In the genomic region with DNA sequence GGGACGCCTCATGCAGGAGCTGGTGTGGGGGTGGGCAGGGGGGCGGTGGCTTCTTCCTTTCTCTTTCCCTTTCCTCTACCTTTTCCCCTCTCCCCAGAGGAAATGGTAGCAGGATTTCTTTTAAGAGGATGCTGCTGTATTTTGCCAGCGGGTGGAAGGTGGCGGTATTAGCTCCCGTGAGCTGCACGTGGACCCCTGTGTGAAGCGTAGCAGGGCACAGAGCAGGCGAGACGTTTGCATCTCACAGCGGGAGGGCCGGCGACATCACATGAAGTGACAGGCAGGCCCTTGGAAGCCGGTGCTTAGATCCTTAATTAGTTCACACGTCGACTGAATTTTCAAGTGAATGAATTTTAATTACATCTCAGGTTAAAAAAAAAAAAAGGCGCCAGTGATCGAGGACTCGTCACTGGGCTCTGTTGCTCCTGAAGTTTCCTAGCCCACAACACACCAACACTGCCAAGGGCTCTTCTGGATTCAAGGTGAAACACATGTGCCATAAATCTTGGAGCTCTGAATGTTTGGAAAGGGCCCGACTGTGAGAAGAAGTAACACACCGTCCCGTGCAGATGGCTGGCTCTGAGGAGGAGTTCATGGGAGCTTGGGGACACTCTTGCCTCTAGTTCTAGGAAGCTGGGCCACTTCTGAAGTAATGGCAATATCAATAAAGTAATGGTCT, we compare ENCODE assay signal across 1 cellular context.
TF ChIP-seq lines count a peak whose summit lies in the region.

No MANE protein-coding gene starts in this region.

TF ChIP-seq in H1, 55 proteins besides CTCF, POLR2A, EP300 and RAD21:
- no peak for TF ChIP-seq KDM5A (IDR thresholded peaks at IDR 0.05; ENCODE audit: low read length)
- TF ChIP-seq, protein P1, sequence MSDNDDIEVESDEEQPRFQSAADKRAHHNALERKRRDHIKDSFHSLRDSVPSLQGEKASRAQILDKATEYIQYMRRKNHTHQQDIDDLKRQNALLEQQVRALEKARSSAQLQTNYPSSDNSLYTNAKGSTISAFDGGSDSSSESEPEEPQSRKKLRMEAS (IDR thresholded peaks at IDR 0.05), result peak; percentile 45; the same call in 1 of the 2 replicates
- TF ChIP-seq, protein P2, sequence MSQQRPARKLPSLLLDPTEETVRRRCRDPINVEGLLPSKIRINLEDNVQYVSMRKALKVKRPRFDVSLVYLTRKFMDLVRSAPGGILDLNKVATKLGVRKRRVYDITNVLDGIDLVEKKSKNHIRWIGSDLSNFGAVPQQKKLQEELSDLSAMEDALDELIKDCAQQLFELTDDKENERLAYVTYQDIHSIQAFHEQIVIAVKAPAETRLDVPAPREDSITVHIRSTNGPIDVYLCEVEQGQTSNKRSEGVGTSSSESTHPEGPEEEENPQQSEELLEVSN (IDR thresholded peaks at IDR 0.05), result 0 out of 2 replicates have a peak, but pooled peaks have one; percentile 15
TF ChIP-seq in H1: peak in this region for 2.
